ENCODE assay signal across 23 cellular contexts in genomic region chr3:57094606-57095005, GRCh38. TPM values are rescaled to one million over a fixed set of nuclear protein-coding genes. Genes with fewer than 3 reads are reported as not detected.
DNase-seq lines count a peak whose midpoint lies in the region; FAIRE-seq and TF ChIP-seq lines count a peak whose summit lies in the region.
"Had no signal": no experiment of that assay in that cellular context is flagged by ENCODE, and none has a peak within 500 bp of the region (broad histone marks: within the 10 kb centered on the region; RNA-seq: fewer than 3 reads in every experiment).

No MANE protein-coding gene starts in this region.

- DNase-seq in AG09309 (ENCODE audit: low read depth) (peak; percentile 8), GM23248 (peak; percentile 66), cardiac fibroblast (ENCODE audit: low read depth in 2 of 2) (peak; percentile 18 to 37), mesenchymal stem cell (no peak), NCI-H2029 (lab: John Stamatoyannopoulos, UW) (no peak), erythroblast (lab: John Stamatoyannopoulos, UW) (no peak), small intestine (no peak)
- no peak for DNase-seq in activated naive CD4-positive, alpha-beta T cell treated with anti-CD3 and anti-CD28 coated beads, Interleukin-2, amount 10 ng/mL, durations not matched to agents 7 days and 5 days
- DNase-seq: activated CD8-positive, alpha-beta T cell treated with anti-CD3 and anti-CD28 coated beads for 36 hours; HFFc6; NCI-H2029 treated with DMSO at 0.1 percent for 48 hours; NCI-H82; stimulated activated CD4-positive, alpha-beta T cell treated with anti-CD3 and anti-CD28 coated beads, Interleukin-2, amount 100 ng/mL, for 48 hours; WERI-Rb-1 had no signal

- H3K9me3 ChIP-seq in GM23248 (ENCODE audit: low read depth) (no peaks in the 10 kb centered on the region), mesenchymal stem cell (ENCODE audit: control insufficient read depth, low read length) (no peaks in the 10 kb centered on the region), small intestine (ENCODE audit: control insufficient read depth, low read depth) (no peaks in the 10 kb centered on the region)
- H3K9me3 ChIP-seq: BLaER1, neutrophil, thoracic aorta had no signal

- no peak overlapping the region for H2BK120ac ChIP-seq in mesenchymal stem cell (ENCODE audit: low read depth, low read length)

- no peak overlapping the region for H2BK12ac ChIP-seq in mesenchymal stem cell (ENCODE audit: low read length in 2 of 2)

- H3K9ac ChIP-seq in GM23248 (peak overlapping the region; percentile 25; the same call in 1 of the 2 replicates), mesenchymal stem cell (ENCODE audit: low read length) (peak overlapping the region; percentile 80)
- H3K9ac ChIP-seq: BLaER1 had no signal

- H3K27ac ChIP-seq in GM23248 (peak overlapping the region; percentile 36), mesenchymal stem cell (ENCODE audit: low read length, poor library complexity, severe bottlenecking) (no peak overlapping the region), small intestine (ENCODE audit: low read depth in 1 of 2, low read length in 1 of 2) (no peak overlapping the region)
- H3K27ac ChIP-seq: BLaER1, neutrophil, RWPE1, thoracic aorta, WERI-Rb-1 had no signal

- H3K9me2 ChIP-seq in GM23248 (ENCODE audit: insufficient read depth), result no peaks in the 10 kb centered on the region

- FAIRE-seq in small intestine (lab: Jason Lieb, UNC), result no peak
- FAIRE-seq: islet of Langerhans had no signal

- H3K4ac ChIP-seq in mesenchymal stem cell (ENCODE audit: low read depth in 1 of 2, low read length in 2 of 2), result no peak overlapping the region

- H4K91ac ChIP-seq in mesenchymal stem cell (ENCODE audit: low read length), result no peak overlapping the region

- H2AK5ac ChIP-seq in mesenchymal stem cell (ENCODE audit: low read length, severe bottlenecking), result no peak overlapping the region

- no peak overlapping the region for H3K23ac ChIP-seq in mesenchymal stem cell (ENCODE audit: low read length in 2 of 2)

- no peaks in the 10 kb centered on the region for H4K20me1 ChIP-seq in GM23248 (ENCODE audit: insufficient read depth)
- H4K20me1 ChIP-seq: BLaER1 had no signal

- no peak overlapping the region for H3K27ac Mint-ChIP-seq in activated naive CD4-positive, alpha-beta T cell treated with anti-CD3 and anti-CD28 coated beads, Interleukin-2, amount 10 ng/mL, durations not matched to agents 7 days and 5 days
- H3K27ac Mint-ChIP-seq: activated CD8-positive, alpha-beta T cell treated with anti-CD3 and anti-CD28 coated beads for 36 hours; HFFc6 had no signal

- H3K79me2 ChIP-seq in GM23248 (ENCODE audit: insufficient read depth), result no peaks in the 10 kb centered on the region

- CTCF ChIA-PET in activated naive CD4-positive, alpha-beta T cell treated with anti-CD3 and anti-CD28 coated beads, Interleukin-2, amount 10 ng/mL, durations not matched to agents 7 days and 5 days (lab: Charles Lee), result no interaction called here

- H3K4me1 ChIP-seq in GM23248 (ENCODE audit: insufficient read depth) (peaks cover 29% of the 10 kb centered on the region), mesenchymal stem cell (ENCODE audit: control insufficient read depth, insufficient read depth, low read depth, low read length) (no peaks in the 10 kb centered on the region), small intestine (ENCODE audit: control insufficient read depth in 2 of 2, insufficient read depth in 1 of 2, low read depth in 1 of 2, low read length in 1 of 2) (no peaks in the 10 kb centered on the region)
- H3K4me1 ChIP-seq: BLaER1 had no signal

- H3K4me3 ChIP-seq in AG09309 (ENCODE audit: control insufficient read depth, low read depth, low read length) (no peak overlapping the region), GM23248 (peak overlapping the region; percentile 39), cardiac fibroblast (replicated peaks in 1 of 2; ENCODE audit: low read depth in 2 of 2, low read length in 2 of 2) (no peak overlapping the region), mesenchymal stem cell (ENCODE audit: insufficient read depth in 1 of 2, low read depth in 1 of 2, low read length in 2 of 2) (peak overlapping the region in 1 of 2 experiments; percentile 65), small intestine (ENCODE audit: low read depth in 1 of 2, low read length in 2 of 2) (no peak overlapping the region)
- H3K4me3 ChIP-seq: BLaER1 had no signal

- H3K4me2 ChIP-seq in GM23248 (ENCODE audit: unreplicated experiment) (peak overlapping the region; percentile 37), mesenchymal stem cell (ENCODE audit: low read length, poor library complexity, severe bottlenecking) (no peak overlapping the region)
- H3K4me2 ChIP-seq: BLaER1 had no signal

- H3K18ac ChIP-seq in mesenchymal stem cell (ENCODE audit: low read depth in 1 of 2, low read length in 2 of 2), result no peak overlapping the region

- H3K36me3 Mint-ChIP-seq in activated naive CD4-positive, alpha-beta T cell treated with anti-CD3 and anti-CD28 coated beads, Interleukin-2, amount 10 ng/mL, durations not matched to agents 7 days and 5 days, result no peaks in the 10 kb centered on the region

- H3K79me1 ChIP-seq in mesenchymal stem cell (replicated peaks; ENCODE audit: low read length, poor library complexity, severe bottlenecking), result no peaks in the 10 kb centered on the region

- H3K4me3 Mint-ChIP-seq in activated naive CD4-positive, alpha-beta T cell treated with anti-CD3 and anti-CD28 coated beads, Interleukin-2, amount 10 ng/mL, durations not matched to agents 7 days and 5 days, result no peak overlapping the region
- H3K4me3 Mint-ChIP-seq: activated CD8-positive, alpha-beta T cell treated with anti-CD3 and anti-CD28 coated beads for 36 hours; HFFc6 had no signal

- H3K14ac ChIP-seq in mesenchymal stem cell (ENCODE audit: low read length in 2 of 2), result no peak overlapping the region

- no peak overlapping the region for H2BK5ac ChIP-seq in mesenchymal stem cell (ENCODE audit: low read depth, low read length, poor library complexity, severe bottlenecking)

- in situ Hi-C loops in GM23248 (cut with MboI), result loop anchor here (10.0 kb wide), 1 partner anchor 130 kb away; the partner anchor contains the start of gene APPL1

- H3K36me3 ChIP-seq in GM23248 (ENCODE audit: low read depth) (no peaks in the 10 kb centered on the region), mesenchymal stem cell (ENCODE audit: control insufficient read depth in 1 of 2, insufficient read depth in 2 of 2, low read depth in 1 of 2, low read length in 2 of 2) (peaks cover 3 to 13% of the 10 kb centered on the region in 2 experiments), small intestine (ENCODE audit: control insufficient read depth in 2 of 2, insufficient read depth in 2 of 2, low read length in 2 of 2) (no peaks in the 10 kb centered on the region)
- H3K36me3 ChIP-seq: BLaER1, neutrophil, WERI-Rb-1 had no signal

- no peak for TF ChIP-seq CTCF in AG09309 (IDR thresholded peaks at IDR 0.05; ENCODE audit: control insufficient read depth, insufficient read depth, low read depth, low read length, missing control alignments)
- TF ChIP-seq CTCF in cardiac fibroblast (IDR thresholded peaks at IDR 0.05; ENCODE audit: low read depth, low read length), result no peak

- H3K27me3 ChIP-seq in GM23248 (replicated peaks; ENCODE audit: insufficient read depth) (no peaks in the 10 kb centered on the region), mesenchymal stem cell (ENCODE audit: control insufficient read depth in 1 of 2, insufficient read depth in 1 of 2, low read length in 2 of 2) (no peaks in the 10 kb centered on the region), small intestine (ENCODE audit: control insufficient read depth in 2 of 2, insufficient read depth in 2 of 2, low read length in 2 of 2) (no peaks in the 10 kb centered on the region)
- H3K27me3 ChIP-seq: BLaER1, neutrophil had no signal

- H2BK15ac ChIP-seq in mesenchymal stem cell (ENCODE audit: low read depth, poor library complexity, severe bottlenecking), result no peak overlapping the region

- H3K27me3 Mint-ChIP-seq in activated naive CD4-positive, alpha-beta T cell treated with anti-CD3 and anti-CD28 coated beads, Interleukin-2, amount 10 ng/mL, durations not matched to agents 7 days and 5 days, result peaks cover 33% of the 10 kb centered on the region
- H3K27me3 Mint-ChIP-seq: activated CD8-positive, alpha-beta T cell treated with anti-CD3 and anti-CD28 coated beads for 36 hours had no signal

- WGBS in GM23248 (ENCODE audit: low coverage in 1 of 2, low lambda C conversion rate in 2 of 2, missing lambda C conversion rate in 2 of 2), 2 experiments, result 9% methylated on average over 4 of the region's 4 CpGs
- 93% methylated on average over 4 of the region's 4 CpGs for WGBS in mesenchymal stem cell
- 70 to 85% (median 79%) methylated on average over 4 of the region's 4 CpGs for WGBS in small intestine, 3 donors

- H4K8ac ChIP-seq in mesenchymal stem cell (ENCODE audit: low read length), result no peak overlapping the region

- H3K9me3 Mint-ChIP-seq in activated naive CD4-positive, alpha-beta T cell treated with anti-CD3 and anti-CD28 coated beads, Interleukin-2, amount 10 ng/mL, durations not matched to agents 7 days and 5 days, result no peaks in the 10 kb centered on the region
- H3K9me3 Mint-ChIP-seq: activated CD8-positive, alpha-beta T cell treated with anti-CD3 and anti-CD28 coated beads for 36 hours; HFFc6 had no signal

- H3K4me1 Mint-ChIP-seq in activated naive CD4-positive, alpha-beta T cell treated with anti-CD3 and anti-CD28 coated beads, Interleukin-2, amount 10 ng/mL, durations not matched to agents 7 days and 5 days, result no peaks in the 10 kb centered on the region

- H2AFZ ChIP-seq in GM23248 (peak overlapping the region; percentile 88), mesenchymal stem cell (ENCODE audit: low read depth, low read length) (no peak overlapping the region)

- no peak for TF ChIP-seq POLR2A in erythroblast (IDR thresholded peaks at IDR 0.05; ENCODE audit: low read length)

- peaks cover 15% of the 10 kb centered on the region; the same call in 1 of the 2 replicates for H3F3A ChIP-seq in GM23248 (ENCODE audit: insufficient read depth)

RNA-seq across cellular contexts. Expression of gene SPATA12, which starts 34.1 kb away (rescaled TPM):
- not detected in 2 replicates for total RNA-seq in GM23248 (2014; rRNA removed; shearing (Covaris generic))
- polyA plus RNA-seq in GM23248 (2016; fragmentation: Nextera tagmentation; extraction: Ambion mirVana) (not detected in 2 replicates), small intestine (under 1 TPM in 1 of 3 donors, not detected in 2; 0.22 TPM)
- polyA plus RNA-seq in mesenchymal stem cell (2013, experiment 1 of 2), result not detected
- 0.03 TPM for polyA plus RNA-seq in mesenchymal stem cell (2013, experiment 2 of 2)
- total RNA-seq: activated CD8-positive, alpha-beta T cell treated with anti-CD3 and anti-CD28 coated beads for 36 hours; chondrocyte; endothelial cell of umbilical vein; HFFc6; mesenteric fat pad; T-helper 1 cell treated with Interleukin-12 subunit alpha and Interleukin-12 subunit beta and Interleukin-4 antibody, amounts not matched to agents 30 ng/mL and 1 ng/mL, for 36 hours; thoracic aorta had no signal

Comparison
In these comparisons a context has a peak if more than half of its experiments do, and no peak if none do; other contexts are left out.
1. DNase-seq: peak in AG09309 (single experiment), GM23248 (single experiment) and cardiac fibroblast (2 of 2); none in mesenchymal stem cell (single experiment), NCI-H2029 (single experiment), erythroblast (0 of 2), small intestine (single experiment) and activated naive CD4-positive, alpha-beta T cell treated with anti-CD3 and anti-CD28 coated beads, Interleukin-2, amount 10 ng/mL, durations not matched to agents 7 days and 5 days (single experiment).